ENCODE assay signal across 23 cellular contexts in the genomic region with DNA sequence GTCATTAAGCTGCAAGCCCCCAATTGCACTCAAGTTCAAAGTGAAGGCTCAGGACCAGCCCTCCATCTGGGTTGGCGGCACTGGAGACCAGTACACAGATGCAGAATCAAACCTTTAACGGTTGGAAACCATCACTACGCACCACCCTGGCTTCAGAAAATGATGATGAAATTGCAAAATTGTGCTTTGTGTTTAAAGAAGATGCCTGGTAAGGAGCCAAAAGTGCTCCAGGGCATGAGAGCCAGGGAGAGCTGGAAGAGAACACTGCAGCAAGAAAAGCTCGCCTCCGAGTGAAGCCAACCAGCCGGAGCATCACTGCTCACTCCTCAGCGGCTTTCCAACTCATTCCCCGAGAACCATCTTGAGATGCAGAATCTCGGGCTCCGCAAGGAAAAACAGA.
DNase-seq lines count a peak whose midpoint lies in the region; ATAC-seq and TF ChIP-seq lines count a peak whose summit lies in the region.
"Had no signal": no experiment of that assay in that cellular context is flagged by ENCODE, and none has a peak within 500 bp of the region (broad histone marks: within the 10 kb centered on the region; RNA-seq: fewer than 3 reads in every experiment).

No MANE protein-coding gene starts in this region.

- intact Hi-C loops in A673 (cut with micrococcal nuclease; ENCODE audit: unreplicated experiment) = no loop called here

- no peaks in the 10 kb centered on the region for H3K4me1 ChIP-seq in A673 (ENCODE audit: insufficient read depth, low read length, poor library complexity, severe bottlenecking)
- no peaks in the 10 kb centered on the region for H3K4me1 ChIP-seq in adipocyte (ENCODE audit: control insufficient read depth, insufficient read depth, low read length)
- H3K4me1 ChIP-seq: HAP-1, right atrium auricular region, upper lobe of left lung had no signal

- TF ChIP-seq CTCF in A673 (conservative IDR thresholded peaks at IDR 0.05; ENCODE audit: low read depth, low read length) = no peak

- ATAC-seq in GM19351 (IDR thresholded peaks at IDR 0.05; ENCODE audit: unreplicated experiment) = no peak
- no peak for ATAC-seq in GM18870 (IDR thresholded peaks at IDR 0.05; ENCODE audit: unreplicated experiment)
- ATAC-seq: activated T-helper 17 cell treated with anti-CD3 and anti-CD28 coated beads, Interleukin-2, amount 50 U/mL, for 72 hours; natural killer cell; Panc1; WTC11 had no signal

- POLR2A ChIA-PET in A673 (lab: Charles Lee; ENCODE audit: low non-redundant PET) = no interaction called here

- H3K36me3 ChIP-seq in A673 (ENCODE audit: insufficient read depth, low read length, poor library complexity, severe bottlenecking) (no peaks in the 10 kb centered on the region), adipocyte (ENCODE audit: control insufficient read depth, insufficient read depth, low read length, severe bottlenecking) (no peaks in the 10 kb centered on the region)
- H3K36me3 ChIP-seq: HAP-1, ovary, right atrium auricular region, upper lobe of left lung had no signal

- H3K27me3 ChIP-seq in A673 (replicated peaks; ENCODE audit: insufficient read depth, low read depth, low read length, poor library complexity) = peaks cover 74% of the 10 kb centered on the region
- H3K27me3 ChIP-seq in adipocyte (replicated peaks; ENCODE audit: control insufficient read depth, insufficient read depth, low read length) = peaks cover 34% of the 10 kb centered on the region
- H3K27me3 ChIP-seq: ovary, right atrium auricular region, upper lobe of left lung had no signal

- no peak overlapping the region for H3K4me3 ChIP-seq in A673 (ENCODE audit: low read depth, low read length, poor library complexity, severe bottlenecking)
- H3K4me3 ChIP-seq in adipocyte (ENCODE audit: low read length) = no peak overlapping the region
- H3K4me3 ChIP-seq: HAP-1, ovary, right atrium auricular region, upper lobe of left lung had no signal

- no peak overlapping the region for H3K9ac ChIP-seq in adipocyte (ENCODE audit: low read length)

- no peaks in the 10 kb centered on the region for H3K9me3 ChIP-seq in A673 (ENCODE audit: low read depth, low read length, poor library complexity, severe bottlenecking)
- H3K9me3 ChIP-seq in adipocyte (ENCODE audit: control insufficient read depth, low read length) = no peaks in the 10 kb centered on the region
- H3K9me3 ChIP-seq: HAP-1, ovary, right atrium auricular region, upper lobe of left lung had no signal

- H3K27ac ChIP-seq in A673 (ENCODE audit: low read depth, low read length, poor library complexity, severe bottlenecking) = no peak overlapping the region
- H3K27ac ChIP-seq: ovary, right atrium auricular region, upper lobe of left lung had no signal

- BruUV-seq in A673 (replicated peaks; lab: Mats Ljungman, UMichigan) = no TSS peak

- CTCF ChIA-PET in A673 (lab: Charles Lee) = no interaction called here

- DNase-seq in A673 (ENCODE audit: low spot score) (peak; percentile 37), EH (ENCODE audit: low read depth) (peak; percentile 52), adipocyte (ENCODE audit: low read depth) (peak; percentile 88), fibroblast of the conjunctiva (ENCODE audit: low read depth) (peak; percentile 63), pons (ENCODE audit: low spot score) (no peak), NCI-H2107 (lab: John Stamatoyannopoulos, UW) (no peak)
- DNase-seq: activated naive CD8-positive, alpha-beta T cell treated with anti-CD3 and anti-CD28 coated beads for 36 hours; islet precursor cell; natural killer cell; NCI-H1417; NCI-H510A; NK-92 treated with Interleukin-12 subunit alpha and Interleukin-12 subunit beta, amount 100 ng/mL, for 24 hours; ovary; SW 1271; T1000 had no signal

Comparison
In these comparisons a context has a peak if more than half of its experiments do, and no peak if none do; other contexts are left out.
1. DNase-seq: peak in A673 (single experiment), EH (single experiment), adipocyte (single experiment) and fibroblast of the conjunctiva (single experiment); none in pons (single experiment) and NCI-H2107 (single experiment).